10 cellular contexts compared by ENCODE assay signal in the genomic region with DNA sequence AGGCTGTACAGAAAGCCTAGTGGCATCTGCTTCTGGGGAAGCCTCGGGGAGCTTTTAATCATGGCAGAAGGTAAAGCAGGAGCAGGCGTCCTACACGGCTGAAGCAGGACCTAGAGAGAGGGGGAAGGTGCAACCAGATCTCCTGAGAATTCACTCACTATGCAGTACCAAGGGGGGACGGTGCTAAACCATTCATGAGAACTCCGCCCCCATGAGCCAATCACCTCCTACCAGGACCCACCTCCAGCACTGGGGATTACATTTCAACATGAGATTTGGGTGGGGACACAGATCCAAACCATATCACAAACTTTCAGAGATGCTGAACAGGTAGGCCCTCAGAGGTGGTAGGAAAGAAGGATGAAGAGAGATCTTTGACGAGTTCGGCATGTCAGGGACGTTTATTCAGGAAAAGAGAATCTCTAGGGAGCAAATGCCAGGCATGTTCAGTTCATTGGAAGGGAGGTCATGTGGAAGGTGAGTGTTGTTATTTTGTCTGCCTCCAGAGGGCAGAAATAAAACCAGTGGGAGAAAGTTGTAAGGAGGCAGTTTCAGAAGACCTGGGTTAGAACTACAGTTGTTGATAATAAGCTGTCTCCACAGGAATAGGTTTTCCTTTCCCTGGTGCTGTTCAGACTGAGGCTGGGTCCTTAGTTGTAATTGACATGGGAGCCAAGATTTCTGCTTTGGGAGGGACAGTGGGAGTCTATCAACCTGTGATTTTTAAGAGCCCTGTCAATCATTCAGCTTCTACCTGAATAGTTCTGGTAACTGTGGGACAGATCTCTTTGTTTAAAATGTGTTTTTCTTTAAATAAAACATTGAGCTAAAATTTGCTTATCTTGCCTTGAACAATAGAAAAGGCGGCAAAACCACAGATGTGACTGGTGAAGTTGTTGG. TPM values are rescaled to one million over a fixed set of nuclear protein-coding genes. Genes with fewer than 3 reads are reported as not detected.
DNase-seq lines count a peak whose midpoint lies in the region; ATAC-seq and TF ChIP-seq lines count a peak whose summit lies in the region.
"Had no signal": no experiment of that assay in that cellular context is flagged by ENCODE, and none has a peak within 500 bp of the region (broad histone marks: within the 10 kb centered on the region; RNA-seq: fewer than 3 reads in every experiment).

No MANE protein-coding gene starts in this region.

- DNase-seq in DMS53 (lab: John Stamatoyannopoulos, UW) (peak; percentile 64), DMS53 treated with DMSO at 0.1 percent for 48 hours (lab: John Stamatoyannopoulos, UW; ENCODE audit: unreplicated experiment) (no peak), HFFc6 (peak; percentile 42), kidney epithelial cell (ENCODE audit: low read depth) (no peak), ureter (ENCODE audit: low spot score) (no peak), middle frontal gyrus (ENCODE audit: extremely low spot score, low spot score) (no peak)
- DNase-seq in activated CD8-positive, alpha-beta T cell treated with anti-CD3 and anti-CD28 coated beads, Interleukin-2, amount 10 ng/mL, durations not matched to agents 7 days and 5 days, result peak; percentile 38
- DNase-seq in activated naive CD8-positive, alpha-beta T cell treated with anti-CD3 and anti-CD28 coated beads for 36 hours, result no peak

- CTCF ChIA-PET in activated CD8-positive, alpha-beta T cell treated with anti-CD3 and anti-CD28 coated beads, Interleukin-2, amount 10 ng/mL, durations not matched to agents 7 days and 5 days (lab: Charles Lee), result interaction anchor here (0.7 to 1.8 kb wide), 23 partner anchors 9 to 638 kb away, joined by 3 to 19 read pairs (median 4); no protein-coding TSS in a partner anchor

- no peak overlapping the region for H3K27ac Mint-ChIP-seq in HFFc6
- H3K27ac Mint-ChIP-seq in activated CD8-positive, alpha-beta T cell treated with anti-CD3 and anti-CD28 coated beads, Interleukin-2, amount 10 ng/mL, durations not matched to agents 7 days and 5 days, result no peak overlapping the region
- no peak overlapping the region for H3K27ac Mint-ChIP-seq in activated naive CD8-positive, alpha-beta T cell treated with anti-CD3 and anti-CD28 coated beads for 36 hours
- H3K27ac Mint-ChIP-seq: naive thymus-derived CD8-positive, alpha-beta T cell had no signal

- H3K4me1 Mint-ChIP-seq in HFFc6 (ENCODE audit: low read depth), result peaks cover 17% of the 10 kb centered on the region
- H3K4me1 Mint-ChIP-seq in activated CD8-positive, alpha-beta T cell treated with anti-CD3 and anti-CD28 coated beads, Interleukin-2, amount 10 ng/mL, durations not matched to agents 7 days and 5 days (ENCODE audit: low read depth), result peaks cover 5% of the 10 kb centered on the region
- peaks cover 7% of the 10 kb centered on the region for H3K4me1 Mint-ChIP-seq in activated naive CD8-positive, alpha-beta T cell treated with anti-CD3 and anti-CD28 coated beads for 36 hours

- no peaks in the 10 kb centered on the region for H3K9me3 Mint-ChIP-seq in HFFc6
- no peaks in the 10 kb centered on the region for H3K9me3 Mint-ChIP-seq in activated CD8-positive, alpha-beta T cell treated with anti-CD3 and anti-CD28 coated beads, Interleukin-2, amount 10 ng/mL, durations not matched to agents 7 days and 5 days (ENCODE audit: insufficient read depth)
- H3K9me3 Mint-ChIP-seq in activated naive CD8-positive, alpha-beta T cell treated with anti-CD3 and anti-CD28 coated beads for 36 hours, result peaks cover 2% of the 10 kb centered on the region
- H3K9me3 Mint-ChIP-seq: naive thymus-derived CD8-positive, alpha-beta T cell had no signal

- no peaks in the 10 kb centered on the region for H3K27me3 ChIP-seq in kidney epithelial cell (ENCODE audit: control insufficient read depth, insufficient read depth, low read length)
- H3K27me3 ChIP-seq: BLaER1 had no signal

- POLR2A ChIA-PET in activated CD8-positive, alpha-beta T cell treated with anti-CD3 and anti-CD28 coated beads, Interleukin-2, amount 10 ng/mL, durations not matched to agents 7 days and 5 days (lab: Charles Lee), result no interaction called here

- no peaks in the 10 kb centered on the region for H3K36me3 ChIP-seq in kidney epithelial cell (ENCODE audit: control insufficient read depth, insufficient read depth, low read length)
- H3K36me3 ChIP-seq: BLaER1 had no signal

- peaks cover 3% of the 10 kb centered on the region; the same call in 1 of the 2 replicates for H3K27me3 Mint-ChIP-seq in HFFc6 (ENCODE audit: insufficient read depth)
- H3K27me3 Mint-ChIP-seq in activated CD8-positive, alpha-beta T cell treated with anti-CD3 and anti-CD28 coated beads, Interleukin-2, amount 10 ng/mL, durations not matched to agents 7 days and 5 days (ENCODE audit: low read depth), result peaks cover 5% of the 10 kb centered on the region
- peaks cover 2% of the 10 kb centered on the region for H3K27me3 Mint-ChIP-seq in activated naive CD8-positive, alpha-beta T cell treated with anti-CD3 and anti-CD28 coated beads for 36 hours

- H3K4me3 ChIP-seq in kidney epithelial cell (ENCODE audit: low read depth, low read length), result no peak overlapping the region
- H3K4me3 ChIP-seq: BLaER1 had no signal

- no peak for ATAC-seq in activated CD8-positive, alpha-beta T cell treated with anti-CD3 and anti-CD28 coated beads, Interleukin-2, amount 10 ng/mL, durations not matched to agents 7 days and 5 days
- ATAC-seq: naive thymus-derived CD8-positive, alpha-beta T cell had no signal

- H3K4me3 Mint-ChIP-seq in HFFc6, result no peak overlapping the region
- no peak overlapping the region for H3K4me3 Mint-ChIP-seq in activated CD8-positive, alpha-beta T cell treated with anti-CD3 and anti-CD28 coated beads, Interleukin-2, amount 10 ng/mL, durations not matched to agents 7 days and 5 days
- no peak overlapping the region for H3K4me3 Mint-ChIP-seq in activated naive CD8-positive, alpha-beta T cell treated with anti-CD3 and anti-CD28 coated beads for 36 hours
- H3K4me3 Mint-ChIP-seq: naive thymus-derived CD8-positive, alpha-beta T cell had no signal

- H3K36me3 Mint-ChIP-seq in HFFc6 (ENCODE audit: low read depth), result peaks cover 4% of the 10 kb centered on the region; the same call in 1 of the 2 replicates
- H3K36me3 Mint-ChIP-seq in activated CD8-positive, alpha-beta T cell treated with anti-CD3 and anti-CD28 coated beads, Interleukin-2, amount 10 ng/mL, durations not matched to agents 7 days and 5 days (ENCODE audit: low read depth), result no peaks in the 10 kb centered on the region
- H3K36me3 Mint-ChIP-seq in activated naive CD8-positive, alpha-beta T cell treated with anti-CD3 and anti-CD28 coated beads for 36 hours, result no peaks in the 10 kb centered on the region
- H3K36me3 Mint-ChIP-seq: naive thymus-derived CD8-positive, alpha-beta T cell had no signal

- TF ChIP-seq CTCF in HFFc6 (IDR thresholded peaks at IDR 0.05), result peak; percentile 74
- peak; percentile 37 for TF ChIP-seq CTCF in kidney epithelial cell (IDR thresholded peaks at IDR 0.05; ENCODE audit: insufficient read depth, low read length, poor library complexity, severe bottlenecking)

RNA-seq across cellular contexts. Expression of gene FNDC3B, which starts 4.3 kb away (rescaled TPM):
- 100 to 1,000 TPM; 133 to 192 (median 155) TPM for total RNA-seq in HFFc6 (2021; fragmentation: NEBNext Ultra II Directional; extraction: Animal tissue kit (Norgen Biotek cat#: 25700))
- 10 to 100 TPM; 11.5 to 12.3 TPM for total RNA-seq in activated CD8-positive, alpha-beta T cell treated with anti-CD3 and anti-CD28 coated beads, Interleukin-2, amount 10 ng/mL, durations not matched to agents 7 days and 5 days
- total RNA-seq in kidney epithelial cell (70.2 and 71.3 TPM in 2 replicates), ureter (191 TPM)
- total RNA-seq in activated naive CD8-positive, alpha-beta T cell treated with anti-CD3 and anti-CD28 coated beads for 36 hours, result 10 to 100 TPM; 11.6 to 12.2 TPM

Comparison
In these comparisons a context has a peak if more than half of its experiments do, and no peak if none do; other contexts are left out.
1. DNase-seq: peak in DMS53 (single experiment), HFFc6 (single experiment) and activated CD8-positive, alpha-beta T cell treated with anti-CD3 and anti-CD28 coated beads, Interleukin-2, amount 10 ng/mL, durations not matched to agents 7 days and 5 days (single experiment); none in DMS53 treated with DMSO at 0.1 percent for 48 hours (single experiment), kidney epithelial cell (single experiment), ureter (single experiment), middle frontal gyrus (single experiment) and activated naive CD8-positive, alpha-beta T cell treated with anti-CD3 and anti-CD28 coated beads for 36 hours (single experiment).